8 cellular contexts compared by ENCODE assay signal in the genomic region with DNA sequence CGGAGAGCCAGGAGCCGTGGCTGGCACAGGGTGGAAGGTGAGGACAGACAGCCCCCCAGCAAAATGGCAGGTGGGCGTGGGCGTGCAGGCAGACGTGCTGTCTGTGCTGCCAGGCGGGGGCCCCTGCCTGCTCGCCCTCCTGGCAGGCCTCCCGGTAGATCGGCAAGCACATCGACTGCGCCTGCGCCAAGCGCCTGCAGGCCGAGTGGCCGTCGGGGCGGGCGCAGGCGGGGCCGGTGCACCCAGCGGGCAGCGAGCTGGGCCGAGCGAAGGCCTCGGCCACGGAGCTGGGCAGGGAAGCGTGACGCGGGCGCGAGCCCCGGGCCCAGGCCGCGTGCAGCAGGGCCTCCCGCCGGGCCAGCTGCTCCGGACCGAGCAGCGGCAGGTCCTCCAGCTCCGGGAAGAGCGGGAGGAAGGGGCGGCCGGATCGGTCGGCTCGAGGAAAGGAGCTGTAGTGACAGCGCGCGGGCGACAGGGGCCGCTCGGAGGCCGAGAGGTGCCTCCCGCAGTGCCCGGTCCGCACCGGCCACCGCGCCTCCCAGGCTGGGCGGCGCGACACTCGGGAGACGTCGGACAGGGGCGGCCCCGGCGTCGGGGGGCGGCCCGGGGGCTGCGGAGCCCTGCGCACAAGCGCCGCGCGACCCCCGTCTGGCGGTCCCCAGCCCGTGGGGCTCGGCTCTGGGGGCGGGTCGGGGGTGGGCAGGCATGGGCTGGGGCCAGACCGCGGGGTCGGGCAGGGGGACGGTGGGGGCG. TPM values are rescaled to one million over a fixed set of nuclear protein-coding genes. Genes with fewer than 3 reads are reported as not detected.
DNase-seq lines count a peak whose midpoint lies in the region; ATAC-seq lines count a peak whose summit lies in the region.

No MANE protein-coding gene starts in this region.

- DNase-seq in activated CD4-positive, alpha-beta T cell treated with anti-CD3 and anti-CD28 coated beads, Interleukin-2, amount 10 ng/mL, durations not matched to agents 24 days and 14 days: peak; percentile 72
- DNase-seq in activated CD4-positive, alpha-beta T cell treated with anti-CD3 and anti-CD28 coated beads for 48 hours: no peak
- DNase-seq in NCI-H2196 treated with DMSO at 0.1 percent for 48 hours (lab: John Stamatoyannopoulos, UW; ENCODE audit: unreplicated experiment) (peak; percentile 77), T47D (ENCODE audit: low read depth in 1 of 2, low spot score in 1 of 2) (peak; percentile 74 to 99), skeletal muscle cell (ENCODE audit: low read depth) (peak; percentile 13)

- H3K27ac ChIP-seq in iPS-18a (ENCODE audit: low read length): no peak overlapping the region

- no peak overlapping the region for H3K9ac ChIP-seq in iPS-18a (ENCODE audit: low read length)

- H3K4me3 ChIP-seq in iPS-18a (ENCODE audit: low read length): peak overlapping the region; percentile 42
- H3K4me3 ChIP-seq in skeletal muscle cell (ENCODE audit: low read depth, low read length): peak overlapping the region; percentile 37

- H3K27ac Mint-ChIP-seq in activated CD4-positive, alpha-beta T cell treated with anti-CD3 and anti-CD28 coated beads, Interleukin-2, amount 10 ng/mL, durations not matched to agents 24 days and 14 days: no peak overlapping the region

- H3K4me3 Mint-ChIP-seq in activated CD4-positive, alpha-beta T cell treated with anti-CD3 and anti-CD28 coated beads, Interleukin-2, amount 10 ng/mL, durations not matched to agents 24 days and 14 days: no peak overlapping the region

- no peaks in the 10 kb centered on the region for H3K36me3 ChIP-seq in iPS-18a (ENCODE audit: control insufficient read depth, low read depth, low read length)

- intact Hi-C loops in activated CD4-positive, alpha-beta T cell treated with anti-CD3 and anti-CD28 coated beads, Interleukin-2, amount 10 ng/mL, durations not matched to agents 24 days and 14 days (cut with micrococcal nuclease): no loop called here

- H3K27me3 Mint-ChIP-seq in activated CD4-positive, alpha-beta T cell treated with anti-CD3 and anti-CD28 coated beads, Interleukin-2, amount 10 ng/mL, durations not matched to agents 24 days and 14 days: peaks cover 21% of the 10 kb centered on the region

- ATAC-seq in GM19467 (IDR thresholded peaks at IDR 0.05; ENCODE audit: unreplicated experiment) (no peak), GM21515 (IDR thresholded peaks at IDR 0.05; ENCODE audit: unreplicated experiment) (no peak)

- H3K27me3 ChIP-seq in iPS-18a (ENCODE audit: control insufficient read depth, insufficient read depth, low read length): peaks cover 59% of the 10 kb centered on the region

- H3K4me1 Mint-ChIP-seq in activated CD4-positive, alpha-beta T cell treated with anti-CD3 and anti-CD28 coated beads, Interleukin-2, amount 10 ng/mL, durations not matched to agents 24 days and 14 days: peaks cover 4% of the 10 kb centered on the region

- H3K9me3 Mint-ChIP-seq in activated CD4-positive, alpha-beta T cell treated with anti-CD3 and anti-CD28 coated beads, Interleukin-2, amount 10 ng/mL, durations not matched to agents 24 days and 14 days: no peaks in the 10 kb centered on the region

- in situ Hi-C loops in T47D (cut with HindIII; ENCODE audit: low pct_unique_long_range_greater_than_20kb, low sequenced_read_pairs): no loop called here

- no peaks in the 10 kb centered on the region for H3K9me3 ChIP-seq in iPS-18a (ENCODE audit: control insufficient read depth, low read depth, low read length)

- peaks cover 7% of the 10 kb centered on the region for H3K4me1 ChIP-seq in iPS-18a (ENCODE audit: control insufficient read depth, low read depth, low read length)

- H3K36me3 Mint-ChIP-seq in activated CD4-positive, alpha-beta T cell treated with anti-CD3 and anti-CD28 coated beads, Interleukin-2, amount 10 ng/mL, durations not matched to agents 24 days and 14 days (ENCODE audit: low read depth): no peaks in the 10 kb centered on the region

RNA-seq across cellular contexts. Expression of a gene that starts 16.9 kb away (rescaled TPM):
- 0.05 and 0.19 TPM in 2 replicates for total RNA-seq in activated CD4-positive, alpha-beta T cell treated with anti-CD3 and anti-CD28 coated beads, Interleukin-2, amount 10 ng/mL, durations not matched to agents 24 days and 14 days

RNA-seq across cellular contexts. Expression of a gene that starts 30.0 kb away (rescaled TPM):
- total RNA-seq in activated CD4-positive, alpha-beta T cell treated with anti-CD3 and anti-CD28 coated beads, Interleukin-2, amount 10 ng/mL, durations not matched to agents 24 days and 14 days: 18.8 and 20.5 TPM in 2 replicates

RNA-seq across cellular contexts. Expression of a gene that starts 50.7 kb away (rescaled TPM):
- not detected in 2 replicates for total RNA-seq in activated CD4-positive, alpha-beta T cell treated with anti-CD3 and anti-CD28 coated beads, Interleukin-2, amount 10 ng/mL, durations not matched to agents 24 days and 14 days
